ENCODE assay signal across 1 cellular context in genomic region chr20:11018668-11019170, GRCh38.
TF ChIP-seq lines count a peak whose summit lies in the region.

No MANE protein-coding gene starts in this region.

TF ChIP-seq in WTC11, 78 proteins besides CTCF, POLR2A, EP300 and RAD21:
- TF ChIP-seq PRDM15 (CRISPR knock-in tag; IDR thresholded peaks at IDR 0.05), result peak; percentile 35; the same call in 1 of the 2 replicates
- no peak for TF ChIP-seq NR3C1 (CRISPR knock-in tag; conservative IDR thresholded peaks at IDR 0.05; ENCODE audit: low read depth)
